ENCODE assay signal across 25 cellular contexts in the genomic region with DNA sequence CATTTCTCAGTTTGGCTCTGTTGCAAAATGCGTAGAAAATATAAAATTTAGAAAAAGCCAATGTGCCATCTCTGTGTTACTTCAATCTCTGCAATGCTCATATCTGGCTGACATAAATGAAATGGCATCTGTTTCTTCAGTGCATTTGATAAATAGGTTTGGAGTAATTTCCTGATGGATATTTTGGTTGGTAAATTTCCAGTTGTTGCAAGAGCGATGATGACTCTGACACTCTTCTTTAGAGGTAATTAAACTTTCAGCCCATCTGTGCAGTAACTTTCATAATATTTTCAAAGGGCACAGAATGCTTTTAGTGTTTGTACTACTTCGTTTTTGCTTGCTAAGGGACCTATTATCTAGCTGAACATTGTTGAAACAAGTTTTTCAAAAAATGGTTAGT.
DNase-seq lines count a peak whose midpoint lies in the region; ATAC-seq and TF ChIP-seq lines count a peak whose summit lies in the region.
"Had no signal": no experiment of that assay in that cellular context is flagged by ENCODE, and none has a peak within 500 bp of the region (broad histone marks: within the 10 kb centered on the region; RNA-seq: fewer than 3 reads in every experiment).

No MANE protein-coding gene starts in this region.

- no peak for TF ChIP-seq CTCF in nephron (IDR thresholded peaks at IDR 0.05; ENCODE audit: unreplicated experiment in 3 of 3)

- DNase-seq in DMS 273 treated with DMSO at 0.1 percent for 48 hours (lab: John Stamatoyannopoulos, UW) (peak; percentile 40), NCI-H446 treated with DMSO at 0.1 percent for 48 hours (lab: John Stamatoyannopoulos, UW) (peak; percentile 56), dermis blood vessel endothelial cell (peak; percentile 43), NK-92 (lab: John Stamatoyannopoulos, UW; ENCODE audit: unreplicated experiment) (no peak)
- DNase-seq: activated CD4-positive, alpha-beta T cell treated with anti-CD3 and anti-CD28 coated beads, Interleukin-2, amount 10 ng/mL, durations not matched to agents 24 days and 14 days; CD4-positive, alpha-beta T cell; colonic mucosa; DMS53; H7; kidney glomerular epithelial cell; mesendoderm; naive thymus-derived CD4-positive, alpha-beta T cell; NCI-H1105 treated with DMSO at 0.1 percent for 48 hours; NCI-H2107; NCI-H526 treated with DMSO at 0.1 percent for 48 hours; posterior cingulate gyrus; stimulated activated CD4-positive, alpha-beta T cell treated with anti-CD3 and anti-CD28 coated beads, Interleukin-2, amount 100 ng/mL, for 24 hours; stimulated activated naive CD4-positive, alpha-beta T cell had no signal

- H3K36me3 Mint-ChIP-seq in nephron (ENCODE audit: low read depth): no peaks in the 10 kb centered on the region
- H3K36me3 Mint-ChIP-seq: activated naive CD8-positive, alpha-beta T cell; naive thymus-derived CD4-positive, alpha-beta T cell had no signal

- no peak overlapping the region for H3K4me3 Mint-ChIP-seq in nephron
- H3K4me3 Mint-ChIP-seq: activated CD4-positive, alpha-beta T cell treated with anti-CD3 and anti-CD28 coated beads, Interleukin-2, amount 10 ng/mL, durations not matched to agents 24 days and 14 days; activated naive CD8-positive, alpha-beta T cell; activated T-helper 17 cell treated with anti-CD3 and anti-CD28 coated beads, Interleukin-2, amount 50 U/mL, for 72 hours; CD4-positive, alpha-beta T cell; naive thymus-derived CD4-positive, alpha-beta T cell had no signal

- peaks cover 7% of the 10 kb centered on the region for H3K4me1 Mint-ChIP-seq in nephron
- H3K4me1 Mint-ChIP-seq: activated CD4-positive, alpha-beta T cell treated with anti-CD3 and anti-CD28 coated beads, Interleukin-2, amount 10 ng/mL, durations not matched to agents 24 days and 14 days; activated T-helper 17 cell treated with anti-CD3 and anti-CD28 coated beads, Interleukin-2, amount 50 U/mL, for 72 hours; naive thymus-derived CD4-positive, alpha-beta T cell had no signal

- ATAC-seq in HG03097 (IDR thresholded peaks at IDR 0.05; ENCODE audit: low FRiP score, unreplicated experiment) (no peak), GM21576 (IDR thresholded peaks at IDR 0.05; ENCODE audit: unreplicated experiment) (no peak), GM21723 (IDR thresholded peaks at IDR 0.05; ENCODE audit: unreplicated experiment) (no peak)
- ATAC-seq: activated T-helper 17 cell treated with anti-CD3 and anti-CD28 coated beads, Interleukin-2, amount 50 U/mL, for 72 hours; naive thymus-derived CD4-positive, alpha-beta T cell; Right ventricle myocardium inferior had no signal

- H3K27me3 Mint-ChIP-seq in nephron (ENCODE audit: low read depth): no peaks in the 10 kb centered on the region
- H3K27me3 Mint-ChIP-seq: activated CD4-positive, alpha-beta T cell treated with anti-CD3 and anti-CD28 coated beads, Interleukin-2, amount 10 ng/mL, durations not matched to agents 24 days and 14 days; activated naive CD8-positive, alpha-beta T cell; activated T-helper 17 cell treated with anti-CD3 and anti-CD28 coated beads, Interleukin-2, amount 50 U/mL, for 72 hours; CD4-positive, alpha-beta T cell; naive thymus-derived CD4-positive, alpha-beta T cell had no signal

- no peaks in the 10 kb centered on the region for H3K9me3 Mint-ChIP-seq in nephron
- H3K9me3 Mint-ChIP-seq: activated CD4-positive, alpha-beta T cell treated with anti-CD3 and anti-CD28 coated beads, Interleukin-2, amount 10 ng/mL, durations not matched to agents 24 days and 14 days had no signal

- peak overlapping the region; percentile 57 to 89 (median 79) for H3K27ac Mint-ChIP-seq in nephron
- H3K27ac Mint-ChIP-seq: activated CD4-positive, alpha-beta T cell treated with anti-CD3 and anti-CD28 coated beads, Interleukin-2, amount 10 ng/mL, durations not matched to agents 24 days and 14 days; activated naive CD8-positive, alpha-beta T cell; activated T-helper 17 cell treated with anti-CD3 and anti-CD28 coated beads, Interleukin-2, amount 50 U/mL, for 72 hours; CD4-positive, alpha-beta T cell; naive thymus-derived CD4-positive, alpha-beta T cell had no signal
